8 cellular contexts compared by ENCODE assay signal in genomic region chr19:39409886-39410619, GRCh38. TPM values are rescaled to one million over a fixed set of nuclear protein-coding genes. Genes with fewer than 3 reads are reported as not detected.
DNase-seq lines count a peak whose midpoint lies in the region; ATAC-seq, FAIRE-seq and TF ChIP-seq lines count a peak whose summit lies in the region.

No MANE protein-coding gene starts in this region.

- peaks cover 43% of the 10 kb centered on the region for H3K4me1 Mint-ChIP-seq in activated CD8-positive, alpha-beta T cell treated with anti-CD3 and anti-CD28 coated beads, Interleukin-2, amount 10 ng/mL, durations not matched to agents 7 days and 5 days (ENCODE audit: low read depth)

- H3K9me3 Mint-ChIP-seq in activated CD8-positive, alpha-beta T cell treated with anti-CD3 and anti-CD28 coated beads, Interleukin-2, amount 10 ng/mL, durations not matched to agents 7 days and 5 days (ENCODE audit: insufficient read depth), result no peaks in the 10 kb centered on the region

- H3K9me1 ChIP-seq in endothelial cell of umbilical vein (replicated peaks; ENCODE audit: control insufficient read depth, extremely low read depth, insufficient read depth, low read length), result no peaks in the 10 kb centered on the region

- dilution Hi-C loops in endothelial cell of umbilical vein (cut with MboI; ENCODE audit: extremely low pct_ligation_motif_present, low sequenced_read_pairs), result no loop called here

- peak overlapping the region; percentile 36 for H2AFZ ChIP-seq in endothelial cell of umbilical vein (ENCODE audit: low read depth, low read length)

- no TSS peak for BruUV-seq in endothelial cell of umbilical vein (replicated peaks; lab: Mats Ljungman, UMichigan)

- DNase-seq in NCI-H345 (lab: John Stamatoyannopoulos, UW) (peak; percentile 72), NCI-H345 treated with DMSO at 0.1 percent for 48 hours (lab: John Stamatoyannopoulos, UW; ENCODE audit: unreplicated experiment) (no peak), NCI-H2227 (lab: John Stamatoyannopoulos, UW; ENCODE audit: unreplicated experiment) (peak; percentile 91), endothelial cell of umbilical vein (ENCODE audit: low read depth, low spot score) (peak; percentile 68), mucosa of gallbladder (ENCODE audit: low spot score) (peak; percentile 77), substantia nigra (lab: John Stamatoyannopoulos, UW) (peak in 26 of 49 donors; percentile 9 to 81 (median 48)), NCI-H774 (lab: John Stamatoyannopoulos, UW) (no peak)
- DNase-seq in activated CD8-positive, alpha-beta T cell treated with anti-CD3 and anti-CD28 coated beads, Interleukin-2, amount 10 ng/mL, durations not matched to agents 7 days and 5 days, result peak; percentile 76

- peak overlapping the region; percentile 80 for H3K9ac ChIP-seq in endothelial cell of umbilical vein (replicated peaks; ENCODE audit: extremely low read depth, insufficient read depth, low read length)

- peaks cover 35% of the 10 kb centered on the region for H3K79me2 ChIP-seq in endothelial cell of umbilical vein (ENCODE audit: control insufficient read depth, insufficient read depth, low read length)

- intact Hi-C loops in endothelial cell of umbilical vein (cut with micrococcal nuclease), result no loop called here

- no peaks in the 10 kb centered on the region for H4K20me1 ChIP-seq in endothelial cell of umbilical vein (replicated peaks; ENCODE audit: control insufficient read depth, extremely low read depth, insufficient read depth, low read length)

- TF ChIP-seq POLR2A in endothelial cell of umbilical vein (IDR thresholded peaks at IDR 0.05; ENCODE audit: low read depth, low read length), result peak; percentile 66

- peaks cover 45% of the 10 kb centered on the region for H3K4me1 ChIP-seq in endothelial cell of umbilical vein (ENCODE audit: control insufficient read depth, extremely low read depth, insufficient read depth, low read length)

- H3K27me3 Mint-ChIP-seq in activated CD8-positive, alpha-beta T cell treated with anti-CD3 and anti-CD28 coated beads, Interleukin-2, amount 10 ng/mL, durations not matched to agents 7 days and 5 days (ENCODE audit: low read depth), result no peaks in the 10 kb centered on the region

- H3K36me3 Mint-ChIP-seq in activated CD8-positive, alpha-beta T cell treated with anti-CD3 and anti-CD28 coated beads, Interleukin-2, amount 10 ng/mL, durations not matched to agents 7 days and 5 days (ENCODE audit: low read depth), result peaks cover 50% of the 10 kb centered on the region

- peak overlapping the region; percentile 97 for H3K4me3 Mint-ChIP-seq in activated CD8-positive, alpha-beta T cell treated with anti-CD3 and anti-CD28 coated beads, Interleukin-2, amount 10 ng/mL, durations not matched to agents 7 days and 5 days

- CTCF ChIA-PET in activated CD8-positive, alpha-beta T cell treated with anti-CD3 and anti-CD28 coated beads, Interleukin-2, amount 10 ng/mL, durations not matched to agents 7 days and 5 days (lab: Charles Lee), result interaction anchor here (4.6 kb wide), 1 partner anchor 13 kb away, joined by 50 read pairs; no protein-coding TSS in a partner anchor
- CTCF ChIA-PET in endothelial cell of umbilical vein (lab: Charles Lee), result interaction anchor here (5.0 kb wide), 1 partner anchor 13 kb away, joined by 42 read pairs; no protein-coding TSS in a partner anchor

- POLR2A ChIA-PET in activated CD8-positive, alpha-beta T cell treated with anti-CD3 and anti-CD28 coated beads, Interleukin-2, amount 10 ng/mL, durations not matched to agents 7 days and 5 days (lab: Charles Lee), result interaction anchor here (2.4 to 4.1 kb wide), 3 partner anchors 12 to 26 kb away, joined by 11 to 100 read pairs (median 26); partner anchors contain the start of genes MED29, PAF1 and RPS16
- POLR2A ChIA-PET in endothelial cell of umbilical vein (lab: Charles Lee), result interaction anchor here (1.0 kb wide), 1 partner anchor 26 kb away, joined by 3 read pairs; the partner anchor contains the start of gene RPS16

- H3K9me3 ChIP-seq in endothelial cell of umbilical vein (replicated peaks; ENCODE audit: control insufficient read depth, insufficient read depth, low read length), result no peaks in the 10 kb centered on the region

- peak; percentile 58 for FAIRE-seq in endothelial cell of umbilical vein (lab: Jason Lieb, UNC)

- no peaks in the 10 kb centered on the region for H3K36me3 ChIP-seq in endothelial cell of umbilical vein (ENCODE audit: control insufficient read depth in 2 of 2, extremely low read depth in 1 of 2, insufficient read depth in 2 of 2, low read length in 2 of 2)

- H3K27ac ChIP-seq in endothelial cell of umbilical vein (ENCODE audit: insufficient read depth, low read depth, low read length), result peak overlapping the region; percentile 83
- peak overlapping the region; percentile 88 for H3K27ac ChIP-seq in substantia nigra (ENCODE audit: low read depth, low read length, poor library complexity, severe bottlenecking)

- peak; percentile 18 for ATAC-seq in activated CD8-positive, alpha-beta T cell treated with anti-CD3 and anti-CD28 coated beads, Interleukin-2, amount 10 ng/mL, durations not matched to agents 7 days and 5 days

- TF ChIP-seq CTCF in endothelial cell of umbilical vein (IDR thresholded peaks at IDR 0.05; ENCODE audit: extremely low read depth in 1 of 2, insufficient read depth in 1 of 2, low read depth in 1 of 2, low read length in 2 of 2), result peak in 1 of 2 donors; percentile 11

- H3K4me3 ChIP-seq in endothelial cell of umbilical vein (replicated peaks in 1 of 3; ENCODE audit: insufficient read depth in 1 of 3, low read depth in 1 of 3, low read length in 3 of 3), result peak overlapping the region; percentile 34 to 49 (median 38)

- no peaks in the 10 kb centered on the region for H3K27me3 ChIP-seq in endothelial cell of umbilical vein (ENCODE audit: control insufficient read depth in 2 of 2, insufficient read depth in 2 of 2, low read length in 2 of 2)

- peak overlapping the region; percentile 75 for H3K4me2 ChIP-seq in endothelial cell of umbilical vein (ENCODE audit: insufficient read depth, low read length)

- H3K27ac Mint-ChIP-seq in activated CD8-positive, alpha-beta T cell treated with anti-CD3 and anti-CD28 coated beads, Interleukin-2, amount 10 ng/mL, durations not matched to agents 7 days and 5 days, result peak overlapping the region; percentile 89

RNA-seq across cellular contexts. Expression of gene PLEKHG2, which starts 2.4 kb away (rescaled TPM):
- total RNA-seq in activated CD8-positive, alpha-beta T cell treated with anti-CD3 and anti-CD28 coated beads, Interleukin-2, amount 10 ng/mL, durations not matched to agents 7 days and 5 days, result 10 to 100 TPM; 64.4 to 68.5 TPM
- total RNA-seq in endothelial cell of umbilical vein, result 74.1 TPM in 2 replicates
- 26.4 and 44.7 TPM in 2 replicates for polyA plus RNA-seq in endothelial cell of umbilical vein
- 11.2 and 15.0 TPM in 2 replicates for polyA plus RNA-seq in endothelial cell of umbilical vein (2011; cell fraction: cytosol; rRNA removed)
- polyA plus RNA-seq in endothelial cell of umbilical vein (2011; cell fraction: nucleus; rRNA removed), result 139 and 169 TPM in 2 replicates
- polyA plus RNA-seq in endothelial cell of umbilical vein (2012), result 45.2 and 49.3 TPM in 2 replicates
- polyA minus RNA-seq in endothelial cell of umbilical vein, result 33.5 and 45.4 TPM in 2 replicates
- 13.7 TPM for polyA minus RNA-seq in endothelial cell of umbilical vein (2011; cell fraction: cytosol; rRNA and poly(A)+ RNA removed)
- polyA minus RNA-seq in endothelial cell of umbilical vein (2011; cell fraction: nucleus; rRNA and poly(A)+ RNA removed), result 66.6 and 89.2 TPM in 2 replicates
- total RNA-seq in mucosa of gallbladder, result 41.8 TPM

RNA-seq across cellular contexts. Expression of gene ZFP36, which starts 3.4 kb away (rescaled TPM):
- total RNA-seq in activated CD8-positive, alpha-beta T cell treated with anti-CD3 and anti-CD28 coated beads, Interleukin-2, amount 10 ng/mL, durations not matched to agents 7 days and 5 days, result 10 to 100 TPM; 72.4 to 91.4 TPM
- total RNA-seq in endothelial cell of umbilical vein (12.2 and 26.5 TPM in 2 replicates), mucosa of gallbladder (180 TPM)
- 16.3 and 21.7 TPM in 2 replicates for polyA plus RNA-seq in endothelial cell of umbilical vein
- polyA plus RNA-seq in endothelial cell of umbilical vein (2011; cell fraction: cytosol; rRNA removed), result 12.3 and 22.8 TPM in 2 replicates
- polyA plus RNA-seq in endothelial cell of umbilical vein (2011; cell fraction: nucleus; rRNA removed), result 50.1 and 58.2 TPM in 2 replicates
- 22.6 and 23.7 TPM in 2 replicates for polyA plus RNA-seq in endothelial cell of umbilical vein (2012)
- polyA minus RNA-seq in endothelial cell of umbilical vein, result 5.3 and 6.6 TPM in 2 replicates
- 25.8 TPM for polyA minus RNA-seq in endothelial cell of umbilical vein (2011; cell fraction: cytosol; rRNA and poly(A)+ RNA removed)
- polyA minus RNA-seq in endothelial cell of umbilical vein (2011; cell fraction: nucleus; rRNA and poly(A)+ RNA removed), result 25.1 and 59.1 TPM in 2 replicates

RNA-seq across cellular contexts. Expression of gene MED29, which starts 18.9 kb away (rescaled TPM):
- total RNA-seq in activated CD8-positive, alpha-beta T cell treated with anti-CD3 and anti-CD28 coated beads, Interleukin-2, amount 10 ng/mL, durations not matched to agents 7 days and 5 days, result 10 to 100 TPM; 32.6 to 39.3 TPM
- total RNA-seq in endothelial cell of umbilical vein (24.7 and 25.5 TPM in 2 replicates), mucosa of gallbladder (46.0 TPM)
- 50.4 and 60.3 TPM in 2 replicates for polyA plus RNA-seq in endothelial cell of umbilical vein
- polyA plus RNA-seq in endothelial cell of umbilical vein (2011; cell fraction: cytosol; rRNA removed), result 39.9 and 44.7 TPM in 2 replicates
- polyA plus RNA-seq in endothelial cell of umbilical vein (2011; cell fraction: nucleus; rRNA removed), result 11.8 and 14.2 TPM in 2 replicates
- polyA plus RNA-seq in endothelial cell of umbilical vein (2012), result 19.4 and 19.7 TPM in 2 replicates
- 26.4 and 28.5 TPM in 2 replicates for polyA minus RNA-seq in endothelial cell of umbilical vein
- 23.8 TPM for polyA minus RNA-seq in endothelial cell of umbilical vein (2011; cell fraction: cytosol; rRNA and poly(A)+ RNA removed)
- 6.3 and 6.7 TPM in 2 replicates for polyA minus RNA-seq in endothelial cell of umbilical vein (2011; cell fraction: nucleus; rRNA and poly(A)+ RNA removed)

RNA-seq across cellular contexts. Expression of gene PAF1, which starts 19.1 kb away (rescaled TPM):
- total RNA-seq in activated CD8-positive, alpha-beta T cell treated with anti-CD3 and anti-CD28 coated beads, Interleukin-2, amount 10 ng/mL, durations not matched to agents 7 days and 5 days, result 10 to 100 TPM; 48.2 to 48.9 TPM
- total RNA-seq in endothelial cell of umbilical vein (53.6 and 55.1 TPM in 2 replicates), mucosa of gallbladder (50.5 TPM)
- polyA plus RNA-seq in endothelial cell of umbilical vein, result 77.9 and 90.8 TPM in 2 replicates
- polyA plus RNA-seq in endothelial cell of umbilical vein (2011; cell fraction: cytosol; rRNA removed), result 60.4 and 68.7 TPM in 2 replicates
- 69.9 and 95.5 TPM in 2 replicates for polyA plus RNA-seq in endothelial cell of umbilical vein (2011; cell fraction: nucleus; rRNA removed)
- polyA plus RNA-seq in endothelial cell of umbilical vein (2012), result 53.1 and 63.8 TPM in 2 replicates
- 41.9 and 56.6 TPM in 2 replicates for polyA minus RNA-seq in endothelial cell of umbilical vein
- polyA minus RNA-seq in endothelial cell of umbilical vein (2011; cell fraction: cytosol; rRNA and poly(A)+ RNA removed), result 43.6 TPM
- polyA minus RNA-seq in endothelial cell of umbilical vein (2011; cell fraction: nucleus; rRNA and poly(A)+ RNA removed), result 27.1 and 44.7 TPM in 2 replicates

RNA-seq across cellular contexts. Expression of gene RPS16, which starts 25.7 kb away (rescaled TPM):
- total RNA-seq in activated CD8-positive, alpha-beta T cell treated with anti-CD3 and anti-CD28 coated beads, Interleukin-2, amount 10 ng/mL, durations not matched to agents 7 days and 5 days, result 1,000 to 10,000 TPM; 2,100 to 2,157 TPM
- total RNA-seq in endothelial cell of umbilical vein (1,735 and 1,768 TPM in 2 replicates), mucosa of gallbladder (1,378 TPM)
- polyA plus RNA-seq in endothelial cell of umbilical vein, result 5,244 and 6,084 TPM in 2 replicates
- polyA plus RNA-seq in endothelial cell of umbilical vein (2011; cell fraction: cytosol; rRNA removed), result 4,318 and 4,415 TPM in 2 replicates
- polyA plus RNA-seq in endothelial cell of umbilical vein (2011; cell fraction: nucleus; rRNA removed), result 1,293 and 1,668 TPM in 2 replicates
- 2,527 and 3,042 TPM in 2 replicates for polyA plus RNA-seq in endothelial cell of umbilical vein (2012)
- 1,532 and 1,667 TPM in 2 replicates for polyA minus RNA-seq in endothelial cell of umbilical vein
- 2,450 TPM for polyA minus RNA-seq in endothelial cell of umbilical vein (2011; cell fraction: cytosol; rRNA and poly(A)+ RNA removed)
- 213 and 283 TPM in 2 replicates for polyA minus RNA-seq in endothelial cell of umbilical vein (2011; cell fraction: nucleus; rRNA and poly(A)+ RNA removed)

Comparison
In these comparisons a context has a peak if more than half of its experiments do, and no peak if none do; other contexts are left out.
1. DNase-seq: peak in NCI-H345 (single experiment), NCI-H2227 (single experiment), activated CD8-positive, alpha-beta T cell treated with anti-CD3 and anti-CD28 coated beads, Interleukin-2, amount 10 ng/mL, durations not matched to agents 7 days and 5 days (single experiment), endothelial cell of umbilical vein (single experiment), mucosa of gallbladder (single experiment) and substantia nigra (26 of 49); none in NCI-H345 treated with DMSO at 0.1 percent for 48 hours (single experiment) and NCI-H774 (single experiment).